14 cellular contexts compared by ENCODE assay signal in genomic region chr12:79615596-79616560, GRCh38.
DNase-seq lines count a peak whose midpoint lies in the region; ATAC-seq and TF ChIP-seq lines count a peak whose summit lies in the region.
"Had no signal": no experiment of that assay in that cellular context is flagged by ENCODE, and none has a peak within 500 bp of the region (broad histone marks: within the 10 kb centered on the region; RNA-seq: fewer than 3 reads in every experiment).

No MANE protein-coding gene starts in this region.

- no peaks in the 10 kb centered on the region for H3K36me3 ChIP-seq in left lung
- H3K36me3 ChIP-seq: neutrophil had no signal

- no peak overlapping the region for H3K4me3 ChIP-seq in left lung

- peak in 1 of 2 donors; percentile 38 for DNase-seq in left lung
- no peak for DNase-seq in GM13976 (ENCODE audit: low spot score)
- no peak for DNase-seq in SHP77 (lab: John Stamatoyannopoulos, UW)
- DNase-seq in NCI-H526 treated with DMSO at 0.1 percent for 48 hours (lab: John Stamatoyannopoulos, UW): no peak
- no peak for DNase-seq in GDM1 (lab: John Stamatoyannopoulos, UW)
- DNase-seq: activated CD4-positive, alpha-beta T cell treated with anti-CD3 and anti-CD28 coated beads, Interleukin-2, amount 10 ng/mL, durations not matched to agents 7 days and 5 days; endodermal cell; NCI-H2107; stimulated activated CD4-positive, alpha-beta T cell treated with anti-CD3 and anti-CD28 coated beads, Interleukin-2, amount 100 ng/mL, for 24 hours; substantia nigra had no signal

- no peak overlapping the region for H3K27ac ChIP-seq in left lung
- H3K27ac ChIP-seq: neutrophil had no signal

- intact Hi-C loops in left lung (cut with DNase I): no loop called here

- TF ChIP-seq CTCF in left lung (IDR thresholded peaks at IDR 0.05) (no peak), GM13976 (IDR thresholded peaks at IDR 0.05; ENCODE audit: borderline replicate concordance, control extremely low read depth, extremely low read depth, insufficient read depth, missing control alignments) (no peak)

- H3K27me3 ChIP-seq in left lung: no peaks in the 10 kb centered on the region
- H3K27me3 ChIP-seq: neutrophil had no signal

- in situ Hi-C loops in GM13976 (cut with MboI; ENCODE audit: low sequenced_read_pairs, unreplicated experiment): no loop called here

- H3K9me3 ChIP-seq in left lung: no peaks in the 10 kb centered on the region
- H3K9me3 ChIP-seq: neutrophil had no signal

- no peaks in the 10 kb centered on the region for H3K4me1 ChIP-seq in left lung

- ATAC-seq in GM19043 (IDR thresholded peaks at IDR 0.05; ENCODE audit: low read depth, unreplicated experiment) (peak; percentile 53), HG02623 (IDR thresholded peaks at IDR 0.05; ENCODE audit: unreplicated experiment) (peak; percentile 49), HG03460 (IDR thresholded peaks at IDR 0.05; ENCODE audit: unreplicated experiment) (peak; percentile 57), left lung (peak; percentile 82)
